Comparison of ENCODE assay signal across 35 cellular contexts in genomic region chr19:21238670-21239069, GRCh38.
"Had no signal": no experiment of that assay in that cellular context is flagged by ENCODE, and none has a peak within 500 bp of the region (broad histone marks: within the 10 kb centered on the region; RNA-seq: fewer than 3 reads in every experiment).

No MANE protein-coding gene starts in this region.

- H3K36me3 ChIP-seq: MG63 had no signal

- DNase-seq: Kasumi-1, MG63, MM.1S, MV-4-11, NCI-H1048, NCI-H1092, NCI-H1092 treated with DMSO at 0.1 percent for 48 hours, NCI-H1105, NCI-H1105 treated with DMSO at 0.1 percent for 48 hours, NCI-H1417, NCI-H1417 treated with DMSO at 0.1 percent for 48 hours, NCI-H1436, NCI-H1436 treated with DMSO at 0.1 percent for 48 hours, NCI-H146, NCI-H1694, NCI-H1694 treated with DMSO at 0.1 percent for 48 hours, NCI-H187, NCI-H187 treated with DMSO at 0.1 percent for 48 hours, NCI-H1930, NCI-H2029, NCI-H2029 treated with DMSO at 0.1 percent for 48 hours, NCI-H2081, NCI-H2081 treated with DMSO at 0.1 percent for 48 hours, NCI-H2107, NCI-H2171, NCI-H2171 treated with DMSO at 0.1 percent for 48 hours, NCI-H2227 treated with DMSO at 0.1 percent for 48 hours, NCI-H226, NCI-H345, NCI-H446, NCI-H446 treated with DMSO at 0.1 percent for 48 hours, NCI-H510A, NCI-H510A treated with DMSO at 0.1 percent for 48 hours, NCI-H524, NCI-H524 treated with DMSO at 0.1 percent for 48 hours had no signal

- H3K9me3 ChIP-seq: MG63 had no signal

- H3K27me3 ChIP-seq: MG63 had no signal

- H3K4me3 ChIP-seq: MG63 had no signal
